Comparison of ENCODE assay signal across 14 cellular contexts in the genomic region with DNA sequence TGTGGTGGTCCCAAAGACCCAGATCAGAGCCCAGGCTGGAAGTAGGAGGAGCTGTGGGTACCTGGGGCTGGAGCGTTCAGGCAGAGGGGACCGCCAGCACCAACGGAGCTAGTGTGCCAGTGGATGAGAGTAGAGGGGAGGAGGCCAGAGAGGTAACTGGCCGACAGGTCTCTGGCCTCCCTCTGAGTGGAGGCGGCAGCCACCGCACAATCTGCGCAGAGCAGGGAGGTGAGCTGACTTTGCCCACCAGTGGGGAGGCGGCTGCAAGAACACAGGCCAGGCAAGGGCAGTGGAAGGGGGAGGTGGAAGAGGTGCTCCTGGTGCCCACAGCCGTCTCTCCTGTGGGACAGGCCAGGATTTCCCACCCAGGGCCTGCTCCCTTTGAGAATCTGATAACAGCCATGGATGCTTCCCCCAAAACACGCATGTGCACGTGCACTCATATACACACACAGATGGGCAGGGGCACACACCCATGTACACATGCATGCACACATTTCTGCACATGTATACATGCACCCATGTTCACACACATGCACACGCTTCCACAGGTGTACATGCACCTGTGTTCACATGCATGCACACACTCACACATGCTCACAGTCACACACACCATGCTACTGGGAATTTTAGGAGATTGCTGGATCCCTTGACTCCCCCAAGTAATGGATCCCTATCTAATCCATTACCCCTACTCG. TPM values are rescaled to one million over a fixed set of nuclear protein-coding genes. Genes with fewer than 3 reads are reported as not detected.
"Had no signal": no experiment of that assay in that cellular context is flagged by ENCODE, and none has a peak within 500 bp of the region (broad histone marks: within the 10 kb centered on the region; RNA-seq: fewer than 3 reads in every experiment).

No MANE protein-coding gene starts in this region.

- H3K27me3 ChIP-seq: dorsolateral prefrontal cortex, upper lobe of right lung had no signal

- H3K4me3 ChIP-seq: dorsolateral prefrontal cortex, lung, mucosa of descending colon, psoas muscle, spleen, upper lobe of right lung had no signal

- H3K36me3 ChIP-seq: spleen, upper lobe of right lung had no signal

- ATAC-seq: mucosa of descending colon, psoas muscle, sciatic nerve, upper lobe of right lung had no signal

- DNase-seq: activated CD4-positive, alpha-beta T cell treated with anti-CD3 and anti-CD28 coated beads for 48 hours; activated T-cell treated with anti-CD3 and anti-CD28 coated beads, Interleukin-2, amount 50 U/mL, for 1 hour; amygdala; dorsolateral prefrontal cortex; hippocampal formation; mucosa of descending colon; psoas muscle; stimulated activated CD4-positive, alpha-beta T cell treated with anti-CD3 and anti-CD28 coated beads, Interleukin-1b, Interleukin-23, amount 100 ng/mL, for 48 hours; stimulated activated naive CD4-positive, alpha-beta T cell; upper lobe of right lung had no signal

- H3K4me1 ChIP-seq: psoas muscle, upper lobe of right lung had no signal

- H3K27ac ChIP-seq: dorsolateral prefrontal cortex, psoas muscle, upper lobe of right lung had no signal

- H3K9me3 ChIP-seq: mucosa of descending colon, psoas muscle, spleen, upper lobe of right lung had no signal

RNA-seq across cellular contexts. Expression of gene MGAT3, which starts 6.4 kb away (rescaled TPM):
- total RNA-seq: osteoblast had no signal
